ENCODE assay signal across 1 cellular context in the genomic region with DNA sequence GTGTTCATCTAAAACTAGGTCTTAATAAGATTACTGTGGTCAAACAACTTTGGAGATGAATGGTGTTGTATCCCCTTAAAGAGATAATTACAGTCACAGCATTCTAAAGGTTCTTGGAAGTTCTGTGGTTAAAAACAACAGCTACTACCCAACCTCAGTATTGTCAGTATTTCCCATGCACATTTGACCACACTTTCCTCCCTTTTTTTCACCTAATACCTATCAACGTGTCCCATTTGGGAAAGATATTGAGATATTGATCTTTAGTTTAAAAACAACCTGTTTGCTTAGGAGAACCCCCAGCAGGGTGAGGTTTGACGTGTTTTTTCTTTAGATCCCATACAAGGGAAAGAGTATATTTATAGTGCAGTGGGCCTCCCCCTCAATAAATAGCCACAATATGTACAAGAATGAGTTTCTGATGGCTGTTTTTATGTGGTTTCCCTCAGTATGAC.
A peak's percentile ranks its signal among the peaks of the same experiment; 100 is the strongest.
TF ChIP-seq lines count a peak whose summit lies in the region.

No MANE protein-coding gene starts in this region.

TF ChIP-seq in GM12878, 131 proteins besides CTCF, POLR2A, EP300 and RAD21 (continued from another document):
- TF ChIP-seq, protein P1, sequence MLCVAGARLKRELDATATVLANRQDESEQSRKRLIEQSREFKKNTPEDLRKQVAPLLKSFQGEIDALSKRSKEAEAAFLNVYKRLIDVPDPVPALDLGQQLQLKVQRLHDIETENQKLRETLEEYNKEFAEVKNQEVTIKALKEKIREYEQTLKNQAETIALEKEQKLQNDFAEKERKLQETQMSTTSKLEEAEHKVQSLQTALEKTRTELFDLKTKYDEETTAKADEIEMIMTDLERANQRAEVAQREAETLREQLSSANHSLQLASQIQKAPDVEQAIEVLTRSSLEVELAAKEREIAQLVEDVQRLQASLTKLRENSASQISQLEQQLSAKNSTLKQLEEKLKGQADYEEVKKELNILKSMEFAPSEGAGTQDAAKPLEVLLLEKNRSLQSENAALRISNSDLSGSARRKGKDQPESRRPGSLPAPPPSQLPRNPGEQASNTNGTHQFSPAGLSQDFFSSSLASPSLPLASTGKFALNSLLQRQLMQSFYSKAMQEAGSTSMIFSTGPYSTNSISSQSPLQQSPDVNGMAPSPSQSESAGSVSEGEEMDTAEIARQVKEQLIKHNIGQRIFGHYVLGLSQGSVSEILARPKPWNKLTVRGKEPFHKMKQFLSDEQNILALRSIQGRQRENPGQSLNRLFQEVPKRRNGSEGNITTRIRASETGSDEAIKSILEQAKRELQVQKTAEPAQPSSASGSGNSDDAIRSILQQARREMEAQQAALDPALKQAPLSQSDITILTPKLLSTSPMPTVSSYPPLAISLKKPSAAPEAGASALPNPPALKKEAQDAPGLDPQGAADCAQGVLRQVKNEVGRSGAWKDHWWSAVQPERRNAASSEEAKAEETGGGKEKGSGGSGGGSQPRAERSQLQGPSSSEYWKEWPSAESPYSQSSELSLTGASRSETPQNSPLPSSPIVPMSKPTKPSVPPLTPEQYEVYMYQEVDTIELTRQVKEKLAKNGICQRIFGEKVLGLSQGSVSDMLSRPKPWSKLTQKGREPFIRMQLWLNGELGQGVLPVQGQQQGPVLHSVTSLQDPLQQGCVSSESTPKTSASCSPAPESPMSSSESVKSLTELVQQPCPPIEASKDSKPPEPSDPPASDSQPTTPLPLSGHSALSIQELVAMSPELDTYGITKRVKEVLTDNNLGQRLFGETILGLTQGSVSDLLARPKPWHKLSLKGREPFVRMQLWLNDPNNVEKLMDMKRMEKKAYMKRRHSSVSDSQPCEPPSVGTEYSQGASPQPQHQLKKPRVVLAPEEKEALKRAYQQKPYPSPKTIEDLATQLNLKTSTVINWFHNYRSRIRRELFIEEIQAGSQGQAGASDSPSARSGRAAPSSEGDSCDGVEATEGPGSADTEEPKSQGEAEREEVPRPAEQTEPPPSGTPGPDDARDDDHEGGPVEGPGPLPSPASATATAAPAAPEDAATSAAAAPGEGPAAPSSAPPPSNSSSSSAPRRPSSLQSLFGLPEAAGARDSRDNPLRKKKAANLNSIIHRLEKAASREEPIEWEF (IDR thresholded peaks at IDR 0.05; ENCODE audit: insufficient replicate concordance, low read depth, low read length), result no peak
- TF ChIP-seq, protein P2, sequence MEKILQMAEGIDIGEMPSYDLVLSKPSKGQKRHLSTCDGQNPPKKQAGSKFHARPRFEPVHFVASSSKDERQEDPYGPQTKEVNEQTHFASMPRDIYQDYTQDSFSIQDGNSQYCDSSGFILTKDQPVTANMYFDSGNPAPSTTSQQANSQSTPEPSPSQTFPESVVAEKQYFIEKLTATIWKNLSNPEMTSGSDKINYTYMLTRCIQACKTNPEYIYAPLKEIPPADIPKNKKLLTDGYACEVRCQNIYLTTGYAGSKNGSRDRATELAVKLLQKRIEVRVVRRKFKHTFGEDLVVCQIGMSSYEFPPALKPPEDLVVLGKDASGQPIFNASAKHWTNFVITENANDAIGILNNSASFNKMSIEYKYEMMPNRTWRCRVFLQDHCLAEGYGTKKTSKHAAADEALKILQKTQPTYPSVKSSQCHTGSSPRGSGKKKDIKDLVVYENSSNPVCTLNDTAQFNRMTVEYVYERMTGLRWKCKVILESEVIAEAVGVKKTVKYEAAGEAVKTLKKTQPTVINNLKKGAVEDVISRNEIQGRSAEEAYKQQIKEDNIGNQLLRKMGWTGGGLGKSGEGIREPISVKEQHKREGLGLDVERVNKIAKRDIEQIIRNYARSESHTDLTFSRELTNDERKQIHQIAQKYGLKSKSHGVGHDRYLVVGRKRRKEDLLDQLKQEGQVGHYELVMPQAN (conservative IDR thresholded peaks at IDR 0.05), result no peak
- TF ChIP-seq CHD2 (IDR thresholded peaks at IDR 0.05; ENCODE audit: borderline replicate concordance, low read depth, low read length) (no peak), IKZF2 (IDR thresholded peaks at IDR 0.05) (peak; percentile 79 to 82), GABPA (IDR thresholded peaks at IDR 0.05; ENCODE audit: low read depth) (no peak), PML (IDR thresholded peaks at IDR 0.05; ENCODE audit: low read length) (no peak)
